Comparison of ENCODE assay signal across 3 cellular contexts in the genomic region with DNA sequence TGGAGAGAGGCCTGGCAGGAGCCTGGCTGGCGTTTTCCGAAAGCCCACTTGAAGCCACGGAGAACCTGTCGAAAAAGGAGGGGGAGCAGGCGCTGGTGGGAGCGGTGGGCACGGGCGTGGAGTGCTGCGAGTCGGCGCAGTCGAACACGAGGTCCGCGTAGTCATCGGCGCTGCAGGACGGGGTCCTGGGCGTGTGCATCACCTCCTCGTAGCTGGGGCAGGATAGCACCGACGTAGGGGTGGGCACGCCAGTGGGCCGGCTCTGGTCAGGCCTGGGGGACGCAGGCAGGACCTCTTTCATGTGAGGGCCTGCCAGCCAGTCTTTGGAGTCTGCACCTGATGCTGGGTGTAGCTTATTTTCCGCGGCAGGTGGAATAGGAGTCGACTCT.
TF ChIP-seq lines count a peak whose summit lies in the region.

No MANE protein-coding gene starts in this region.

TF ChIP-seq in HCT116, 20 proteins besides CTCF, POLR2A, EP300 and RAD21:
- TF ChIP-seq ELF1 (IDR thresholded peaks at IDR 0.05; ENCODE audit: borderline replicate concordance, low read depth) (no peak), POLR2AphosphoS5 (IDR thresholded peaks at IDR 0.05; ENCODE audit: low read depth, low read length) (peak; percentile 42; the same call in 1 of the 2 replicates)

TF ChIP-seq in K562, 482 proteins besides CTCF, POLR2A, EP300 and RAD21:
- TF ChIP-seq RBM22 (IDR thresholded peaks at IDR 0.05; ENCODE audit: low read depth, low read length, poor library complexity, severe bottlenecking) (peak; percentile 94), POLR2G (IDR thresholded peaks at IDR 0.05; ENCODE audit: low read depth, low read length) (peak; percentile 62)
- TF ChIP-seq, protein P1, sequence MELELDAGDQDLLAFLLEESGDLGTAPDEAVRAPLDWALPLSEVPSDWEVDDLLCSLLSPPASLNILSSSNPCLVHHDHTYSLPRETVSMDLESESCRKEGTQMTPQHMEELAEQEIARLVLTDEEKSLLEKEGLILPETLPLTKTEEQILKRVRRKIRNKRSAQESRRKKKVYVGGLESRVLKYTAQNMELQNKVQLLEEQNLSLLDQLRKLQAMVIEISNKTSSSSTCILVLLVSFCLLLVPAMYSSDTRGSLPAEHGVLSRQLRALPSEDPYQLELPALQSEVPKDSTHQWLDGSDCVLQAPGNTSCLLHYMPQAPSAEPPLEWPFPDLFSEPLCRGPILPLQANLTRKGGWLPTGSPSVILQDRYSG (tag; conservative IDR thresholded peaks at IDR 0.05; ENCODE audit: low read depth): no peak

TF ChIP-seq in SK-N-SH, 30 proteins besides CTCF, POLR2A, EP300 and RAD21:
- no peak for TF ChIP-seq GABPA (IDR thresholded peaks at IDR 0.05; ENCODE audit: low read depth)
- no peak for TF ChIP-seq MXI1 (IDR thresholded peaks at IDR 0.05; ENCODE audit: low read depth, low read length)
- TF ChIP-seq, protein P2, sequence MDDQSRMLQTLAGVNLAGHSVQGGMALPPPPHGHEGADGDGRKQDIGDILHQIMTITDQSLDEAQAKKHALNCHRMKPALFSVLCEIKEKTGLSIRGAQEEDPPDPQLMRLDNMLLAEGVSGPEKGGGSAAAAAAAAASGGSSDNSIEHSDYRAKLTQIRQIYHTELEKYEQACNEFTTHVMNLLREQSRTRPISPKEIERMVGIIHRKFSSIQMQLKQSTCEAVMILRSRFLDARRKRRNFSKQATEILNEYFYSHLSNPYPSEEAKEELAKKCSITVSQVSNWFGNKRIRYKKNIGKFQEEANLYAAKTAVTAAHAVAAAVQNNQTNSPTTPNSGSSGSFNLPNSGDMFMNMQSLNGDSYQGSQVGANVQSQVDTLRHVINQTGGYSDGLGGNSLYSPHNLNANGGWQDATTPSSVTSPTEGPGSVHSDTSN (IDR thresholded peaks at IDR 0.05): no peak
- no peak for TF ChIP-seq TAF1 (IDR thresholded peaks at IDR 0.05; ENCODE audit: borderline replicate concordance, low read depth, low read length)
- TF ChIP-seq EZH2phosphoT487 (IDR thresholded peaks at IDR 0.05; ENCODE audit: borderline replicate concordance, low read depth): no peak
- TF ChIP-seq, protein P3, sequence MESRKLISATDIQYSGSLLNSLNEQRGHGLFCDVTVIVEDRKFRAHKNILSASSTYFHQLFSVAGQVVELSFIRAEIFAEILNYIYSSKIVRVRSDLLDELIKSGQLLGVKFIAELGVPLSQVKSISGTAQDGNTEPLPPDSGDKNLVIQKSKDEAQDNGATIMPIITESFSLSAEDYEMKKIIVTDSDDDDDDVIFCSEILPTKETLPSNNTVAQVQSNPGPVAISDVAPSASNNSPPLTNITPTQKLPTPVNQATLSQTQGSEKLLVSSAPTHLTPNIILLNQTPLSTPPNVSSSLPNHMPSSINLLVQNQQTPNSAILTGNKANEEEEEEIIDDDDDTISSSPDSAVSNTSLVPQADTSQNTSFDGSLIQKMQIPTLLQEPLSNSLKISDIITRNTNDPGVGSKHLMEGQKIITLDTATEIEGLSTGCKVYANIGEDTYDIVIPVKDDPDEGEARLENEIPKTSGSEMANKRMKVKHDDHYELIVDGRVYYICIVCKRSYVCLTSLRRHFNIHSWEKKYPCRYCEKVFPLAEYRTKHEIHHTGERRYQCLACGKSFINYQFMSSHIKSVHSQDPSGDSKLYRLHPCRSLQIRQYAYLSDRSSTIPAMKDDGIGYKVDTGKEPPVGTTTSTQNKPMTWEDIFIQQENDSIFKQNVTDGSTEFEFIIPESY (IDR thresholded peaks at IDR 0.05; ENCODE audit: borderline replicate concordance, low read depth): no peak
- no peak for TF ChIP-seq FOXM1 (IDR thresholded peaks at IDR 0.05; ENCODE audit: low read depth)
- no peak for TF ChIP-seq MEF2A (IDR thresholded peaks at IDR 0.05; ENCODE audit: borderline replicate concordance, low read depth)
- no peak for TF ChIP-seq FOSL2 (IDR thresholded peaks at IDR 0.05; ENCODE audit: borderline replicate concordance, low read depth)
- TF ChIP-seq GATA2 (CRISPR knock-in tag; IDR thresholded peaks at IDR 0.05): no peak
- no peak for TF ChIP-seq RXRA (IDR thresholded peaks at IDR 0.05; ENCODE audit: borderline replicate concordance, low read depth)
- TF ChIP-seq FOXJ3 (CRISPR knock-in tag; IDR thresholded peaks at IDR 0.05): no peak
- no peak for TF ChIP-seq TCF12 (IDR thresholded peaks at IDR 0.05)
- TF ChIP-seq, protein P4, sequence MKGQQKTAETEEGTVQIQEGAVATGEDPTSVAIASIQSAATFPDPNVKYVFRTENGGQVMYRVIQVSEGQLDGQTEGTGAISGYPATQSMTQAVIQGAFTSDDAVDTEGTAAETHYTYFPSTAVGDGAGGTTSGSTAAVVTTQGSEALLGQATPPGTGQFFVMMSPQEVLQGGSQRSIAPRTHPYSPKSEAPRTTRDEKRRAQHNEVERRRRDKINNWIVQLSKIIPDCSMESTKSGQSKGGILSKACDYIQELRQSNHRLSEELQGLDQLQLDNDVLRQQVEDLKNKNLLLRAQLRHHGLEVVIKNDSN (IDR thresholded peaks at IDR 0.05; ENCODE audit: borderline replicate concordance, low read depth): no peak
- no peak for TF ChIP-seq TEAD4 (IDR thresholded peaks at IDR 0.05; ENCODE audit: borderline replicate concordance, insufficient read depth)
- no peak for TF ChIP-seq NFIC (IDR thresholded peaks at IDR 0.05; ENCODE audit: borderline replicate concordance)
- no peak for TF ChIP-seq SIN3A (IDR thresholded peaks at IDR 0.05; ENCODE audit: borderline replicate concordance, low read depth, low read length)
- TF ChIP-seq ELF1 (IDR thresholded peaks at IDR 0.05): no peak
- TF ChIP-seq, protein P5, sequence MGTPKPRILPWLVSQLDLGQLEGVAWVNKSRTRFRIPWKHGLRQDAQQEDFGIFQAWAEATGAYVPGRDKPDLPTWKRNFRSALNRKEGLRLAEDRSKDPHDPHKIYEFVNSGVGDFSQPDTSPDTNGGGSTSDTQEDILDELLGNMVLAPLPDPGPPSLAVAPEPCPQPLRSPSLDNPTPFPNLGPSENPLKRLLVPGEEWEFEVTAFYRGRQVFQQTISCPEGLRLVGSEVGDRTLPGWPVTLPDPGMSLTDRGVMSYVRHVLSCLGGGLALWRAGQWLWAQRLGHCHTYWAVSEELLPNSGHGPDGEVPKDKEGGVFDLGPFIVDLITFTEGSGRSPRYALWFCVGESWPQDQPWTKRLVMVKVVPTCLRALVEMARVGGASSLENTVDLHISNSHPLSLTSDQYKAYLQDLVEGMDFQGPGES (IDR thresholded peaks at IDR 0.05; ENCODE audit: low read depth, low read length): no peak
